Comparison of ENCODE assay signal across 25 cellular contexts in the genomic region with DNA sequence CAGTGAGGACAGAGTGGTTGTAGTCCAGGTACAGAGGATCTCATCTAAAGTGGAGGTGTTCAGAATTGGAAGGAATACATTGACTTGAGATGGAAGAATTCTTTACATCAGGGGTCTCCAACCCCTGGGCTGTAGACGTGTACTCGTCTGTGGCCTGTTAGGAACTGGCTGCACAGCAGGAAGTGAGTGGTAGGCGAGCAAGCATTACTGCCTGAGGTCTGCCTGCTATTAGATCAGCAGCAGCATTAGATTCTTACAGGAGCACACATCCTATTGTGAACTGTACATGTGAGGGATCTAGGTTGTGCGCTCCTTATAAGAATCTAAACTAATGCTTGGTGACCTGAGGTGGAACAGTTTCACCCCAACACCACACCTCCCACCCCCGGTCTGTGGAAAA.
A peak's percentile ranks its signal among the peaks of the same experiment; 100 is the strongest.
DNase-seq lines count a peak whose midpoint lies in the region; FAIRE-seq and TF ChIP-seq lines count a peak whose summit lies in the region.
"Had no signal": no experiment of that assay in that cellular context is flagged by ENCODE, and none has a peak within 500 bp of the region (broad histone marks: within the 10 kb centered on the region; RNA-seq: fewer than 3 reads in every experiment).

No MANE protein-coding gene starts in this region.

- H3F3A ChIP-seq in Loucy (ENCODE audit: low read depth), result no peaks in the 10 kb centered on the region

- H3K36me3 ChIP-seq in Loucy (ENCODE audit: insufficient read depth, low read length) (no peaks in the 10 kb centered on the region), astrocyte (ENCODE audit: insufficient read depth, low read length) (no peaks in the 10 kb centered on the region)
- H3K36me3 ChIP-seq: prostate gland had no signal

- FAIRE-seq in astrocyte (lab: Jason Lieb, UNC), result peak; percentile 5

- H2AFZ ChIP-seq in Loucy (ENCODE audit: low read length) (no peak overlapping the region), astrocyte (ENCODE audit: low read depth, low read length) (no peak overlapping the region)

- no peaks in the 10 kb centered on the region for H3K9me3 Mint-ChIP-seq in astrocyte (ENCODE audit: unreplicated experiment)

- H3K36me3 Mint-ChIP-seq in astrocyte (ENCODE audit: low read depth, unreplicated experiment), result no peaks in the 10 kb centered on the region

- H3K9ac ChIP-seq in Loucy (ENCODE audit: low read depth, low read length, poor library complexity, severe bottlenecking) (peak overlapping the region; percentile 37), astrocyte (ENCODE audit: low read length) (no peak overlapping the region)
- H3K9ac ChIP-seq: BLaER1 treated with 17β-estradiol and CSF1 and Interleukin-3, amounts not matched to agents 10 nM and 100 nM had no signal

- H3K79me2 ChIP-seq in Loucy (ENCODE audit: insufficient read depth, low read length) (peaks cover 57% of the 10 kb centered on the region), astrocyte (ENCODE audit: insufficient read depth, low read length) (peaks cover 3% of the 10 kb centered on the region)

- no peak overlapping the region for H3K4me3 Mint-ChIP-seq in astrocyte (ENCODE audit: unreplicated experiment)

- H4K20me1 ChIP-seq in Loucy (ENCODE audit: insufficient read depth, low read length, poor library complexity, severe bottlenecking) (no peaks in the 10 kb centered on the region), astrocyte (ENCODE audit: insufficient read depth, low read length) (no peaks in the 10 kb centered on the region)

- peaks cover 45% of the 10 kb centered on the region for H3K4me1 ChIP-seq in Loucy (ENCODE audit: insufficient read depth, low read length, poor library complexity, severe bottlenecking)
- no peaks in the 10 kb centered on the region for H3K4me1 ChIP-seq in astrocyte (ENCODE audit: insufficient read depth, low read length)
- H3K4me1 ChIP-seq: prostate gland had no signal

- DNase-seq in EL, result peak; percentile 39
- DNase-seq in astrocyte (ENCODE audit: low read depth), result no peak
- DNase-seq in iris pigment epithelial cell (ENCODE audit: low read depth), result peak; percentile 53
- no peak for DNase-seq in dedifferentiated amniotic fluid mesenchymal stem cell (ENCODE audit: extremely low spot score)
- no peak for DNase-seq in activated naive CD4-positive, alpha-beta T cell treated with Interleukin-2 at 50 U/mL for 16 hours
- no peak for DNase-seq in NCI-H526 treated with DMSO at 0.1 percent for 48 hours (lab: John Stamatoyannopoulos, UW)
- no peak for DNase-seq in NCI-H510A (lab: John Stamatoyannopoulos, UW)
- DNase-seq: activated CD4-positive, alpha-beta T cell treated with anti-CD3 and anti-CD28 coated beads for 48 hours; activated gamma-delta T cell; activated T-cell treated with anti-CD3 and anti-CD28 coated beads, Interleukin-2, amount 50 U/mL, for 1 hour; effector CD8-positive, alpha-beta T cell; erythroblast; mesendoderm; naive B cell; NCI-H1105 treated with DMSO at 0.1 percent for 48 hours; NCI-H2029; NCI-H82; stimulated activated naive CD4-positive, alpha-beta T cell; T-helper 2 cell; WERI-Rb-1 had no signal

- no peaks in the 10 kb centered on the region for H3K27me3 ChIP-seq in Loucy (ENCODE audit: insufficient read depth, low read length, poor library complexity, severe bottlenecking)
- H3K27me3 ChIP-seq in astrocyte (ENCODE audit: insufficient read depth, low read length), result no peaks in the 10 kb centered on the region
- H3K27me3 ChIP-seq: BLaER1 treated with 17β-estradiol and CSF1 and Interleukin-3, amounts not matched to agents 10 nM and 100 nM had no signal

- H3K27ac Mint-ChIP-seq in astrocyte (ENCODE audit: unreplicated experiment), result no peak overlapping the region

- H3K9me2 ChIP-seq in Loucy (replicated peaks; ENCODE audit: low read depth, low read length), result no peaks in the 10 kb centered on the region

- H3K4me2 ChIP-seq in Loucy (ENCODE audit: low read depth, low read length, poor library complexity, severe bottlenecking), result peak overlapping the region; percentile 39
- no peak overlapping the region for H3K4me2 ChIP-seq in astrocyte (ENCODE audit: low read length)
- H3K4me2 ChIP-seq: BLaER1 treated with 17β-estradiol and CSF1 and Interleukin-3, amounts not matched to agents 10 nM and 100 nM had no signal

- H3K4me3 ChIP-seq in Loucy (ENCODE audit: low read length, poor library complexity, severe bottlenecking), result peak overlapping the region; percentile 6
- H3K4me3 ChIP-seq in astrocyte (ENCODE audit: insufficient read depth, low read depth, low read length), result no peak overlapping the region
- H3K4me3 ChIP-seq: BLaER1 treated with 17β-estradiol and CSF1 and Interleukin-3, amounts not matched to agents 10 nM and 100 nM; GM12878; prostate gland; SK-N-MC had no signal

- no peaks in the 10 kb centered on the region for H3K27me3 Mint-ChIP-seq in astrocyte (ENCODE audit: low read depth, unreplicated experiment)
- H3K27me3 Mint-ChIP-seq: naive B cell had no signal

- no peaks in the 10 kb centered on the region for H3K9me3 ChIP-seq in Loucy (ENCODE audit: insufficient read depth, low read depth, low read length)
- H3K9me3 ChIP-seq in astrocyte (ENCODE audit: insufficient read depth, low read depth, low read length), result no peaks in the 10 kb centered on the region
- H3K9me3 ChIP-seq: prostate gland had no signal

- TF ChIP-seq CTCF in Loucy (conservative IDR thresholded peaks at IDR 0.05; ENCODE audit: low read length), result no peak
- TF ChIP-seq CTCF in astrocyte (IDR thresholded peaks at IDR 0.05; ENCODE audit: insufficient read depth, low read depth, low read length), result no peak

- peaks cover 8% of the 10 kb centered on the region for H3K4me1 Mint-ChIP-seq in astrocyte (ENCODE audit: low read depth, unreplicated experiment)

- no peak overlapping the region for H3K27ac ChIP-seq in astrocyte (ENCODE audit: low read depth, low read length)
- H3K27ac ChIP-seq: BLaER1 treated with 17β-estradiol and CSF1 and Interleukin-3, amounts not matched to agents 10 nM and 100 nM; prostate gland; SK-N-MC; WERI-Rb-1 had no signal

Comparison
In these comparisons a context has a peak if more than half of its experiments do, and no peak if none do; other contexts are left out.
1. DNase-seq: peak in EL (single experiment) and iris pigment epithelial cell (single experiment); none in astrocyte (single experiment), dedifferentiated amniotic fluid mesenchymal stem cell (single experiment), activated naive CD4-positive, alpha-beta T cell treated with Interleukin-2 at 50 U/mL for 16 hours (single experiment), NCI-H526 treated with DMSO at 0.1 percent for 48 hours (single experiment) and NCI-H510A (single experiment).